ENCODE assay signal across 18 cellular contexts in the genomic region with DNA sequence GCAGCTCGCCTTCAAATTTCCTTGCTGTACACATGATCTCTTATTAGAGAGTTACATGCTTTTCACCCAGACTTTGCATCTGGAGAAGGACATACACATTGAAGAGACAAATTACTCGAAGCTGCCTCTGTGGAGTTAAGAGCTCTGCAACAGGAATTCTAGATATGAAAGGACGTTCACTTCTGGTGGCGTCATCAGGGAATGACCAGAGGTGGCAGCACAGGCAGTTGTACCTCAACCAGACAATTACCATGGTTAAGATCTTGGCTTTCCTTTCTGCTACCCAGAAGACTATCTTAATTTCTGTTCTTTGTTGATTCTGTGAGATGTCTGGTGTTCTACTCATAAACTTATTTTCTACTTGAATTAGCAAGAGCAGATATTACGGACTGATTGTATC. TPM values are rescaled to one million over a fixed set of nuclear protein-coding genes. Genes with fewer than 3 reads are reported as not detected.
DNase-seq lines count a peak whose midpoint lies in the region; ATAC-seq, FAIRE-seq and TF ChIP-seq lines count a peak whose summit lies in the region.
"Had no signal": no experiment of that assay in that cellular context is flagged by ENCODE, and none has a peak within 500 bp of the region (broad histone marks: within the 10 kb centered on the region; RNA-seq: fewer than 3 reads in every experiment).

No MANE protein-coding gene starts in this region.

- H3K4me3 ChIP-seq in GM12878 (no peak overlapping the region), suprapubic skin (no peak overlapping the region)

- no peak overlapping the region for H3K4me3 Mint-ChIP-seq in osteocyte (ENCODE audit: unreplicated experiment)
- H3K4me3 Mint-ChIP-seq: activated T-cell treated with anti-CD3 and anti-CD28 coated beads, Interleukin-2, amount 50 U/mL, for 72 hours; stimulated activated naive CD8-positive, alpha-beta T cell treated with anti-CD3 and anti-CD28 coated beads, Interleukin-15, Interleukin-2, amounts not matched to agents 100 ng/mL and 50 ng/mL, for 24 hours had no signal

- TF ChIP-seq CTCF in GM12878 (IDR thresholded peaks at IDR 0.05 in 2 of 3, conservative IDR thresholded peaks at IDR 0.05 in 1 of 3; ENCODE audit: control insufficient read depth in 2 of 3, extremely low read depth in 1 of 3, insufficient read depth in 1 of 3, low read depth in 3 of 3, low read length in 3 of 3) (peak in 2 of 3 experiments; percentile 5 to 20; a peak in 1 of 6 replicates), osteocyte (IDR thresholded peaks at IDR 0.05) (peak; percentile 22), suprapubic skin (IDR thresholded peaks at IDR 0.05) (no peak)

- RAD21 ChIA-PET in GM12878 (lab: Charles Lee; ENCODE audit: unreplicated experiment) = no interaction called here

- TF ChIP-seq RAD21 in GM12878 (IDR thresholded peaks at IDR 0.05; ENCODE audit: insufficient read depth, low read depth, low read length) = no peak

- H3K9me3 ChIP-seq in GM12878 (replicated peaks; ENCODE audit: control insufficient read depth, insufficient read depth, low read length) = no peaks in the 10 kb centered on the region
- H3K9me3 ChIP-seq in suprapubic skin = no peaks in the 10 kb centered on the region

- H4K20me1 ChIP-seq in GM12878 (ENCODE audit: control insufficient read depth, insufficient read depth) = no peaks in the 10 kb centered on the region

- no peak for FAIRE-seq in GM12878 (lab: Jason Lieb, UNC)
- FAIRE-seq: A204.1, endometrium, G401.6 had no signal

- H3K4me2 ChIP-seq in GM12878 (ENCODE audit: control insufficient read depth, insufficient read depth) = no peak overlapping the region

- ATAC-seq in GM12878 = 0 out of 3 replicates have a peak, but pooled peaks have one; percentile 28
- ATAC-seq: activated T-cell treated with anti-CD3 and anti-CD28 coated beads, Interleukin-2, amount 50 U/mL, for 72 hours had no signal

- no peaks in the 10 kb centered on the region for H3K79me2 ChIP-seq in GM12878 (ENCODE audit: control insufficient read depth, insufficient read depth, low read length)

- H3K36me3 Mint-ChIP-seq in osteocyte (ENCODE audit: unreplicated experiment) = no peaks in the 10 kb centered on the region

- POLR2A ChIA-PET in GM12878 (lab: Charles Lee) = no interaction called here

- in situ Hi-C loops in GM12878 (cut with MboI) = loop anchor here (5.0 kb wide), 1 partner anchor 419 kb away; no protein-coding TSS in a partner anchor

- H3K27me3 Mint-ChIP-seq in osteocyte (ENCODE audit: unreplicated experiment) = peaks cover 52% of the 10 kb centered on the region
- H3K27me3 Mint-ChIP-seq: stimulated activated naive CD8-positive, alpha-beta T cell treated with anti-CD3 and anti-CD28 coated beads, Interleukin-15, Interleukin-2, amounts not matched to agents 100 ng/mL and 50 ng/mL, for 24 hours had no signal

- DNase-seq in DMS 273 (lab: John Stamatoyannopoulos, UW; ENCODE audit: unreplicated experiment) = peak; percentile 10
- DNase-seq in DMS 273 treated with DMSO at 0.1 percent for 48 hours (lab: John Stamatoyannopoulos, UW) = no peak
- peak; percentile 5 for DNase-seq in HT-29 (ENCODE audit: low spot score)
- no peak for DNase-seq in GM12878 (ENCODE audit: low read depth, low spot score)
- DNase-seq in osteocyte (ENCODE audit: extremely low spot score, unreplicated experiment) = no peak
- DNase-seq in activated CD8-positive, alpha-beta memory T cell treated with anti-CD3 and anti-CD28 coated beads, Interleukin-2, amount 50 U/mL, for 4 hours = no peak
- DNase-seq in suprapubic skin (ENCODE audit: low spot score in 2 of 2) = no peak
- DNase-seq in activated gamma-delta T cell (lab: John Stamatoyannopoulos, UW) = no peak
- DNase-seq: activated T-cell treated with anti-CD3 and anti-CD28 coated beads, Interleukin-2, amount 50 U/mL, for 72 hours; NCI-H2029 treated with DMSO at 0.1 percent for 48 hours; stimulated activated CD4-positive, alpha-beta T cell treated with anti-CD3 and anti-CD28 coated beads, Interleukin-4, amount 100 ng/mL, for 24 hours had no signal

- no peak overlapping the region for H3K27ac Mint-ChIP-seq in osteocyte (ENCODE audit: unreplicated experiment)
- H3K27ac Mint-ChIP-seq: activated T-cell treated with anti-CD3 and anti-CD28 coated beads, Interleukin-2, amount 50 U/mL, for 72 hours; stimulated activated naive CD8-positive, alpha-beta T cell treated with anti-CD3 and anti-CD28 coated beads, Interleukin-15, Interleukin-2, amounts not matched to agents 100 ng/mL and 50 ng/mL, for 24 hours had no signal

- 45% methylated on average over 5 of the region's 5 CpGs for WGBS in GM12878 (ENCODE audit: insufficient coverage, insufficient replicate concordance, low lambda C conversion rate, missing lambda C conversion rate)
- WGBS in suprapubic skin = 74% methylated on average over 5 of the region's 5 CpGs

- H3K9ac ChIP-seq in GM12878 (ENCODE audit: control insufficient read depth, insufficient read depth, low read length) = no peak overlapping the region

- H3K27me3 ChIP-seq in GM12878 (replicated peaks in 1 of 2; ENCODE audit: control insufficient read depth in 2 of 2, insufficient read depth in 2 of 2, low read length in 1 of 2) (no peaks in the 10 kb centered on the region), suprapubic skin (no peaks in the 10 kb centered on the region)

- no peaks in the 10 kb centered on the region for H3K4me1 Mint-ChIP-seq in osteocyte (ENCODE audit: unreplicated experiment)

- no peaks in the 10 kb centered on the region for H3K9me3 Mint-ChIP-seq in osteocyte (ENCODE audit: unreplicated experiment)
- H3K9me3 Mint-ChIP-seq: activated T-cell treated with anti-CD3 and anti-CD28 coated beads, Interleukin-2, amount 50 U/mL, for 72 hours; stimulated activated naive CD8-positive, alpha-beta T cell treated with anti-CD3 and anti-CD28 coated beads, Interleukin-15, Interleukin-2, amounts not matched to agents 100 ng/mL and 50 ng/mL, for 24 hours had no signal

- intact Hi-C loops in GM12878 (cut with micrococcal nuclease; ENCODE audit: unreplicated experiment) = loop anchor here (5.0 to 10.0 kb wide), 2 partner anchors 574 to 627 kb away; no protein-coding TSS in a partner anchor

- H3K36me3 ChIP-seq in GM12878 (ENCODE audit: control insufficient read depth in 2 of 2, insufficient read depth in 2 of 2, low read length in 1 of 2) = no peaks in the 10 kb centered on the region
- H3K36me3 ChIP-seq in suprapubic skin = no peaks in the 10 kb centered on the region

- no TSS peak for BruUV-seq in GM12878 (replicated peaks; lab: Mats Ljungman, UMichigan)

- H3K4me1 ChIP-seq in GM12878 (ENCODE audit: control insufficient read depth, insufficient read depth, low read length) (no peaks in the 10 kb centered on the region), suprapubic skin (no peaks in the 10 kb centered on the region)

- H2AFZ ChIP-seq in GM12878 (ENCODE audit: control insufficient read depth, low read depth, low read length) = no peak overlapping the region

- TF ChIP-seq POLR2A in GM12878 (IDR thresholded peaks at IDR 0.05; ENCODE audit: low read depth, low read length) = no peak
- TF ChIP-seq POLR2A in suprapubic skin (IDR thresholded peaks at IDR 0.05) = no peak

- SMC1A ChIA-PET in GM12878 (lab: Charles Lee; ENCODE audit: uncharacterized antibody, unreplicated experiment) = interaction anchor here (1.1 kb wide), 1 partner anchor 423 kb away, joined by 3 read pairs; no protein-coding TSS in a partner anchor

- no peak for TF ChIP-seq EP300 in GM12878 (IDR thresholded peaks at IDR 0.05; ENCODE audit: borderline replicate concordance in 1 of 2, control insufficient read depth in 1 of 2, low read depth in 2 of 2, low read length in 2 of 2)
- TF ChIP-seq EP300 in suprapubic skin (IDR thresholded peaks at IDR 0.05) = no peak

- H3K27ac ChIP-seq in GM12878 (ENCODE audit: control insufficient read depth, insufficient read depth) = no peak overlapping the region
- H3K27ac ChIP-seq in suprapubic skin = no peak overlapping the region

- CTCF ChIA-PET in GM12878 (lab: Yijun Ruan, JAX) = interaction anchor here (1.3 to 1.4 kb wide), 2 partner anchors 416 to 424 kb away, joined by 3 to 4 read pairs; no protein-coding TSS in a partner anchor

TF ChIP-seq in GM12878, 131 proteins besides CTCF, POLR2A, EP300 and RAD21:
- no peak for TF ChIP-seq PML (IDR thresholded peaks at IDR 0.05; ENCODE audit: low read length)

RNA-seq across cellular contexts. Expression of a gene that starts 39.1 kb away (rescaled TPM):
- total RNA-seq in HT-29 (2014; rRNA removed; shearing (Covaris generic)) = not detected in 2 replicates
- total RNA-seq in GM12878 (2013; cell fraction: nucleolus; rRNA removed) = not detected in 2 replicates
- total RNA-seq in GM12878 (2014; rRNA removed) (not detected in 2 replicates), GM12878 (2014; rRNA removed; fragmentation: Illumina TruSeq; extraction: Trizol) (not detected in 2 replicates), GM12878 (2021) (not detected in 2 replicates), osteocyte (not detected in 2 replicates), suprapubic skin (not detected)
- polyA plus RNA-seq in GM12878 (2011; ENCODE audit: low read depth) = not detected
- polyA plus RNA-seq in GM12878 (2011; rRNA removed) (not detected in 2 replicates), GM12878 (2014; fragmentation: Illumina TruSeq; extraction: Trizol) (not detected in 2 replicates), GM12878 (2014; fragmentation: Nextera tagmentation; extraction: Ambion mirVana) (not detected), GM12878 (2014; rRNA removed) (not detected in 2 replicates), GM12878 (2016; fragmentation: Nextera tagmentation; extraction: Ambion mirVana) (not detected)
- not detected in 2 replicates for polyA plus RNA-seq in GM12878 (2011; cell fraction: cytosol; rRNA removed)
- not detected in 2 replicates for polyA plus RNA-seq in GM12878 (2011; cell fraction: nucleus; rRNA removed)
- polyA plus RNA-seq in GM12878 (2012) = not detected in 2 replicates
- not detected in 2 replicates for polyA minus RNA-seq in GM12878 (2011; rRNA and poly(A)+ RNA removed)
- polyA minus RNA-seq in GM12878 (2011; cell fraction: cytosol; rRNA and poly(A)+ RNA removed) = not detected in 2 replicates
- polyA minus RNA-seq in GM12878 (2011; cell fraction: nucleus; rRNA and poly(A)+ RNA removed) = not detected in 2 replicates
- total RNA-seq: activated T-cell treated with anti-CD3 and anti-CD28 coated beads, Interleukin-2, amount 50 U/mL, for 72 hours; HT1080; mesenteric fat pad; posterior vena cava had no signal

Comparison
In these comparisons a context has a peak if more than half of its experiments do, and no peak if none do; other contexts are left out.
1. DNase-seq: peak in DMS 273 (single experiment) and HT-29 (single experiment); none in DMS 273 treated with DMSO at 0.1 percent for 48 hours (single experiment), GM12878 (single experiment), osteocyte (single experiment), activated CD8-positive, alpha-beta memory T cell treated with anti-CD3 and anti-CD28 coated beads, Interleukin-2, amount 50 U/mL, for 4 hours (single experiment), suprapubic skin (0 of 2) and activated gamma-delta T cell (single experiment).
2. CTCF ChIP-seq: peak in GM12878 (2 of 3) and osteocyte (single experiment); none in suprapubic skin (0 of 2).